Comparison of ENCODE assay signal across 11 cellular contexts in genomic region chr20:57693002-57693582, GRCh38. TPM values are rescaled to one million over a fixed set of nuclear protein-coding genes. Genes with fewer than 3 reads are reported as not detected.
DNase-seq lines count a peak whose midpoint lies in the region; ATAC-seq and TF ChIP-seq lines count a peak whose summit lies in the region.
"Had no signal": no experiment of that assay in that cellular context is flagged by ENCODE, and none has a peak within 500 bp of the region (broad histone marks: within the 10 kb centered on the region; RNA-seq: fewer than 3 reads in every experiment).

No MANE protein-coding gene starts in this region.

- WGBS in esophagus squamous epithelium, 2 donors = 41 to 43% methylated on average over 6 to 7 of the region's 20 CpGs

- CTCF ChIA-PET in Panc1 (lab: Charles Lee) = interaction anchor here (0.6 to 1.2 kb wide), 2 partner anchors 18 to 276 kb away, joined by 3 read pairs; no protein-coding TSS in a partner anchor

- DNase-seq in GM13977 (ENCODE audit: low spot score) (no peak), Panc1 (ENCODE audit: low read depth, low spot score) (no peak), esophagus squamous epithelium (lab: John Stamatoyannopoulos, UW) (no peak), gastrocnemius medialis (no peak), activated gamma-delta T cell (lab: John Stamatoyannopoulos, UW) (no peak), putamen (ENCODE audit: low spot score) (no peak)
- no peak for DNase-seq in effector memory CD4-positive, alpha-beta T cell
- DNase-seq: activated naive CD8-positive, alpha-beta T cell treated with anti-CD3 and anti-CD28 coated beads, Interleukin-2, amount 50 U/mL, for 24 hours; NCI-H345; T1000 had no signal

- intact Hi-C loops in Panc1 (cut with micrococcal nuclease; ENCODE audit: unreplicated experiment) = no loop called here
- intact Hi-C loops in esophagus squamous epithelium (cut with DNase I) = no loop called here
- intact Hi-C loops in gastrocnemius medialis (cut with DNase I; ENCODE audit: low total_unique reads) = no loop called here

- H3K4me3 ChIP-seq in Panc1 (ENCODE audit: low read depth in 2 of 2, low read length in 2 of 2) (no peak overlapping the region), esophagus squamous epithelium (no peak overlapping the region), gastrocnemius medialis (no peak overlapping the region)
- no peak overlapping the region for H3K4me3 ChIP-seq in effector memory CD4-positive, alpha-beta T cell (ENCODE audit: insufficient read depth, low read depth, low read length, poor library complexity, severe bottlenecking)

- peak; percentile 57 for ATAC-seq in Panc1
- peak in 1 of 2 donors; percentile 14 for ATAC-seq in gastrocnemius medialis
- ATAC-seq in GM18858 (IDR thresholded peaks at IDR 0.05; ENCODE audit: unreplicated experiment) = no peak
- ATAC-seq: activated naive CD8-positive, alpha-beta T cell treated with anti-CD3 and anti-CD28 coated beads, Interleukin-2, amount 50 U/mL, for 24 hours had no signal

- H3K36me3 ChIP-seq in Panc1 (ENCODE audit: control insufficient read depth, insufficient read depth, low read length) (no peaks in the 10 kb centered on the region), esophagus squamous epithelium (no peaks in the 10 kb centered on the region), gastrocnemius medialis (no peaks in the 10 kb centered on the region)
- H3K36me3 ChIP-seq in effector memory CD4-positive, alpha-beta T cell (ENCODE audit: control insufficient read depth, insufficient read depth, low read length) = no peaks in the 10 kb centered on the region

- TF ChIP-seq POLR2A in esophagus squamous epithelium (IDR thresholded peaks at IDR 0.05) = no peak
- no peak for TF ChIP-seq POLR2A in gastrocnemius medialis (IDR thresholded peaks at IDR 0.05)

- H3K27ac ChIP-seq in Panc1 (ENCODE audit: low read length) (peak overlapping the region; percentile 96), esophagus squamous epithelium (peak overlapping the region in 1 of 4 donors; percentile 63), gastrocnemius medialis (no peak overlapping the region)
- H3K27ac ChIP-seq in effector memory CD4-positive, alpha-beta T cell (ENCODE audit: insufficient read depth, low read length, poor library complexity, severe bottlenecking) = no peak overlapping the region

- in situ Hi-C loops in GM13977 (cut with MboI; ENCODE audit: low pct_unique_long_range_greater_than_20kb, low sequenced_read_pairs, unreplicated experiment) = no loop called here
- in situ Hi-C loops in Panc1 (cut with HindIII; ENCODE audit: low pct_unique_long_range_greater_than_20kb, low sequenced_read_pairs) = no loop called here
- in situ Hi-C loops in gastrocnemius medialis (cut with MboI; ENCODE audit: low sequenced_read_pairs in 4 of 4) = no loop called here

- TF ChIP-seq CTCF in GM13977 (IDR thresholded peaks at IDR 0.05; ENCODE audit: extremely low read depth, insufficient read depth, missing control alignments) (peak; percentile 29), Panc1 (IDR thresholded peaks at IDR 0.05) (no peak), esophagus squamous epithelium (IDR thresholded peaks at IDR 0.05) (peak in 5 of 6 experiments; percentile 29 to 69 (median 48)), gastrocnemius medialis (IDR thresholded peaks at IDR 0.05 in 4 of 5, conservative IDR thresholded peaks at IDR 0.05 in 1 of 5) (peak in 3 of 5 experiments; percentile 11 to 21 (median 20))

- H3K4me1 ChIP-seq in Panc1 (ENCODE audit: control insufficient read depth, insufficient read depth, low read length) (peaks cover 84% of the 10 kb centered on the region), esophagus squamous epithelium (peaks cover 7 to 87% (median 40%) of the 10 kb centered on the region in 3 donors), gastrocnemius medialis (peaks cover 22 to 31% of the 10 kb centered on the region in 2 donors)
- no peaks in the 10 kb centered on the region for H3K4me1 ChIP-seq in effector memory CD4-positive, alpha-beta T cell (ENCODE audit: control insufficient read depth, insufficient read depth, low read length, poor library complexity, severe bottlenecking)

- BruUV-seq in Panc1 (replicated peaks; lab: Mats Ljungman, UMichigan) = no TSS peak

- H3K27me3 ChIP-seq in Panc1 (ENCODE audit: control insufficient read depth, insufficient read depth, low read length) (no peaks in the 10 kb centered on the region), esophagus squamous epithelium (no peaks in the 10 kb centered on the region), gastrocnemius medialis (no peaks in the 10 kb centered on the region)
- H3K27me3 ChIP-seq in effector memory CD4-positive, alpha-beta T cell (replicated peaks; ENCODE audit: control insufficient read depth, insufficient read depth, low read length, poor library complexity, severe bottlenecking) = no peaks in the 10 kb centered on the region

- POLR2A ChIA-PET in Panc1 (lab: Charles Lee) = no interaction called here

- H3K9me3 ChIP-seq in Panc1 (ENCODE audit: control insufficient read depth, insufficient read depth, low read depth, low read length) (no peaks in the 10 kb centered on the region), esophagus squamous epithelium (no peaks in the 10 kb centered on the region), gastrocnemius medialis (no peaks in the 10 kb centered on the region)
- no peaks in the 10 kb centered on the region for H3K9me3 ChIP-seq in effector memory CD4-positive, alpha-beta T cell (ENCODE audit: control insufficient read depth, low read length)

RNA-seq across cellular contexts. Expression of gene PMEPA1, which starts 16.7 kb away (rescaled TPM):
- 89.8 TPM for total RNA-seq in Panc1 (2021; ENCODE audit: unreplicated experiment)
- polyA plus RNA-seq in Panc1 (2012; ENCODE audit: insufficient read length) = 103 TPM
- total RNA-seq in esophagus squamous epithelium = 1 to 10 TPM in 3 of 4 donors, under 1 TPM in 1; 0.95 to 4.6 (median 2.6) TPM
- total RNA-seq in gastrocnemius medialis = 1 to 10 TPM; 1.5 to 8.1 (median 5.8) TPM
